In genomic region chr19:53196777-53197396, GRCh38 we compare ENCODE assay signal across 9 cellular contexts. TPM values are rescaled to one million over a fixed set of nuclear protein-coding genes. Genes with fewer than 3 reads are reported as not detected.
DNase-seq lines count a peak whose midpoint lies in the region; ATAC-seq, FAIRE-seq and TF ChIP-seq lines count a peak whose summit lies in the region.
"Had no signal": no experiment of that assay in that cellular context is flagged by ENCODE, and none has a peak within 500 bp of the region (broad histone marks: within the 10 kb centered on the region; RNA-seq: fewer than 3 reads in every experiment).

No MANE protein-coding gene starts in this region.

- TF ChIP-seq POLR2A in gastroesophageal sphincter (IDR thresholded peaks at IDR 0.05): peak; percentile 23 to 33

- peak overlapping the region; percentile 53 for H3K27ac Mint-ChIP-seq in neural progenitor cell

- peak overlapping the region; percentile 79 to 91 (median 86) for H3K27ac ChIP-seq in gastroesophageal sphincter
- H3K27ac ChIP-seq in neural progenitor cell: no peak overlapping the region

- TF ChIP-seq CTCF in D721Med (IDR thresholded peaks at IDR 0.05; ENCODE audit: insufficient read depth, missing control alignments) (no peak), gastroesophageal sphincter (IDR thresholded peaks at IDR 0.05) (peak in 1 of 4 experiments; percentile 9), neural progenitor cell (IDR thresholded peaks at IDR 0.05) (no peak)

- ATAC-seq in HG03354 (IDR thresholded peaks at IDR 0.05; ENCODE audit: poor library complexity, severe bottlenecking, unreplicated experiment) (peak; percentile 59), gastroesophageal sphincter (peak; percentile 92), HG03457 (IDR thresholded peaks at IDR 0.05; ENCODE audit: unreplicated experiment) (no peak)
- ATAC-seq in stimulated activated naive CD8-positive, alpha-beta T cell treated with anti-CD3 and anti-CD28 coated beads, Interleukin-15, Interleukin-2, amounts not matched to agents 100 U/mL and 50 U/mL, for 24 hours: peak; percentile 92

- no peak for TF ChIP-seq EP300 in gastroesophageal sphincter (IDR thresholded peaks at IDR 0.05)

- peaks cover 0 to 45% (median 4%) of the 10 kb centered on the region in 3 donors for H3K4me1 ChIP-seq in gastroesophageal sphincter
- H3K4me1 ChIP-seq in neural progenitor cell: peaks cover 3% of the 10 kb centered on the region

- peaks cover 9% of the 10 kb centered on the region for H3K36me3 Mint-ChIP-seq in neural progenitor cell

- peak overlapping the region; percentile 96 for H3K4me3 Mint-ChIP-seq in neural progenitor cell

- H3K9me3 Mint-ChIP-seq in neural progenitor cell: peaks cover 41% of the 10 kb centered on the region

- DNase-seq in D721Med (ENCODE audit: insufficient read length, low spot score) (peak; percentile 91), RPMI8226 (peak; percentile 68), neural progenitor cell (ENCODE audit: low spot score) (peak; percentile 98)
- DNase-seq in activated naive CD4-positive, alpha-beta T cell treated with Interleukin-2 at 50 U/mL for 16 hours: peak; percentile 95
- DNase-seq in stimulated activated naive CD8-positive, alpha-beta T cell treated with anti-CD3 and anti-CD28 coated beads, Interleukin-15, Interleukin-2, amounts not matched to agents 100 U/mL and 50 U/mL, for 24 hours: peak; percentile 98

- H3F3A ChIP-seq in neural progenitor cell (ENCODE audit: low read depth): peaks cover 16% of the 10 kb centered on the region

- H3K4me3 ChIP-seq in gastroesophageal sphincter (peak overlapping the region; percentile 74 to 75), neural progenitor cell (peak overlapping the region; percentile 73)

- peaks cover 0 to 42% (median 0%) of the 10 kb centered on the region in 3 donors for H3K9me3 ChIP-seq in gastroesophageal sphincter
- H3K9me3 ChIP-seq in neural progenitor cell (ENCODE audit: low read depth): no peaks in the 10 kb centered on the region

- 0% methylated on average over 5 to 14 of the region's 42 CpGs for WGBS in gastroesophageal sphincter (ENCODE audit: low coverage in 1 of 2), 2 donors

- peak overlapping the region; percentile 75 for H3K4me2 ChIP-seq in neural progenitor cell

- no peaks in the 10 kb centered on the region for H4K20me1 ChIP-seq in neural progenitor cell (ENCODE audit: low read depth)

- H3K4me1 Mint-ChIP-seq in neural progenitor cell: peaks cover 6% of the 10 kb centered on the region

- H3K27me3 Mint-ChIP-seq in neural progenitor cell (ENCODE audit: insufficient read depth, low read depth): peaks cover 8% of the 10 kb centered on the region

- peak overlapping the region; percentile 74 for H2AFZ ChIP-seq in neural progenitor cell (replicated peaks)

- peaks cover 0 to 33% of the 10 kb centered on the region in 2 donors for H3K36me3 ChIP-seq in gastroesophageal sphincter
- no peaks in the 10 kb centered on the region for H3K36me3 ChIP-seq in neural progenitor cell

- peak overlapping the region; percentile 17 for H3K9ac ChIP-seq in neural progenitor cell

- H3K27me3 ChIP-seq in gastroesophageal sphincter (no peaks in the 10 kb centered on the region), neural progenitor cell (no peaks in the 10 kb centered on the region)

- H3K79me2 ChIP-seq in neural progenitor cell (ENCODE audit: low read depth): no peaks in the 10 kb centered on the region

- no peak for FAIRE-seq in D721Med (lab: Jason Lieb, UNC)
- FAIRE-seq: TTC549 had no signal

RNA-seq across cellular contexts. Expression of gene ZNF665, which starts 3.7 kb away (rescaled TPM):
- total RNA-seq in gastroesophageal sphincter: 10 to 100 TPM in 1 of 4 donors, 1 to 10 TPM in 3; 2.1 to 32.1 (median 4.1) TPM
- total RNA-seq in neural progenitor cell (ENCODE audit: low replicate concordance): 7.3 and 9.4 TPM in 2 replicates

RNA-seq across cellular contexts. Expression of gene ZNF347, which starts 38.0 kb away (rescaled TPM):
- total RNA-seq in gastroesophageal sphincter: 10 to 100 TPM in 1 of 4 donors, 1 to 10 TPM in 3; 8.5 to 14.2 (median 8.8) TPM
- 15.2 and 19.9 TPM in 2 replicates for total RNA-seq in neural progenitor cell (ENCODE audit: low replicate concordance)

RNA-seq across cellular contexts. Expression of gene ZNF677, which starts 57.8 kb away (rescaled TPM):
- total RNA-seq in gastroesophageal sphincter: 10 to 100 TPM; 15.6 to 29.0 (median 19.2) TPM
- total RNA-seq in neural progenitor cell (ENCODE audit: low replicate concordance): 70.4 and 85.7 TPM in 2 replicates
